1 cellular context compared by ENCODE assay signal in genomic region chr20:62065669-62066338, GRCh38.
A peak's percentile ranks its signal among the peaks of the same experiment; 100 is the strongest.
TF ChIP-seq lines count a peak whose summit lies in the region.

Gene TAF4, minus strand, starts transcription at chr20:62065881. Its CDS starts 71 bp downstream, at chr20:62065810.

TF ChIP-seq in HepG2, 621 proteins besides CTCF, POLR2A, EP300 and RAD21 (continued from another document and continues in another):
- TF ChIP-seq JUN (CRISPR knock-in tag; IDR thresholded peaks at IDR 0.05) = no peak
- no peak for TF ChIP-seq ZNF703 (CRISPR knock-in tag; IDR thresholded peaks at IDR 0.05; ENCODE audit: borderline replicate concordance)
- TF ChIP-seq ZNF142 (CRISPR knock-in tag; IDR thresholded peaks at IDR 0.05) = peak; percentile 70
- no peak for TF ChIP-seq ZNF737 (CRISPR knock-in tag; IDR thresholded peaks at IDR 0.05; ENCODE audit: borderline replicate concordance)
- no peak for TF ChIP-seq MYPOP (CRISPR knock-in tag; IDR thresholded peaks at IDR 0.05)
- peak; percentile 45 for TF ChIP-seq SPEN (CRISPR knock-in tag; IDR thresholded peaks at IDR 0.05; ENCODE audit: low read depth)
- peak; percentile 25; the same call in 1 of the 2 replicates for TF ChIP-seq ZNF678 (CRISPR knock-in tag; IDR thresholded peaks at IDR 0.05)
- TF ChIP-seq FOXO1 (CRISPR knock-in tag; IDR thresholded peaks at IDR 0.05) = no peak
- peak; percentile 52 for TF ChIP-seq TGIF2 (CRISPR knock-in tag; IDR thresholded peaks at IDR 0.05)
- no peak for TF ChIP-seq ZNF550 (CRISPR knock-in tag; IDR thresholded peaks at IDR 0.05; ENCODE audit: borderline replicate concordance)
- TF ChIP-seq YEATS4 (CRISPR knock-in tag; IDR thresholded peaks at IDR 0.05; ENCODE audit: borderline replicate concordance) = peak; percentile 64; the same call in 1 of the 2 replicates
- peak; percentile 63 for TF ChIP-seq MYC (CRISPR knock-in tag; IDR thresholded peaks at IDR 0.05; ENCODE audit: borderline replicate concordance)
- peak; percentile 58 for TF ChIP-seq TFDP2 (CRISPR knock-in tag; IDR thresholded peaks at IDR 0.05)
- TF ChIP-seq GATAD1 (CRISPR knock-in tag; IDR thresholded peaks at IDR 0.05) = peak; percentile 49; the same call in 1 of the 2 replicates
- peak; percentile 66 for TF ChIP-seq NFYB (CRISPR knock-in tag; IDR thresholded peaks at IDR 0.05)
- peak; percentile 6; the same call in 1 of the 2 replicates for TF ChIP-seq SIX4 (CRISPR knock-in tag; IDR thresholded peaks at IDR 0.05)
- TF ChIP-seq KMT2B (CRISPR knock-in tag; IDR thresholded peaks at IDR 0.05) = peak; percentile 46; the same call in 1 of the 2 replicates
- no peak for TF ChIP-seq ZXDC (CRISPR knock-in tag; IDR thresholded peaks at IDR 0.05)
- TF ChIP-seq ZNF160 (CRISPR knock-in tag; IDR thresholded peaks at IDR 0.05) = peak; percentile 62; the same call in 1 of the 2 replicates
- TF ChIP-seq ZSCAN5A (CRISPR knock-in tag; IDR thresholded peaks at IDR 0.05; ENCODE audit: borderline replicate concordance) = no peak
- no peak for TF ChIP-seq ZNF709 (CRISPR knock-in tag; IDR thresholded peaks at IDR 0.05)
- no peak; the same call in 1 of the 2 replicates for TF ChIP-seq E2F5 (CRISPR knock-in tag; conservative IDR thresholded peaks at IDR 0.05)
- TF ChIP-seq REPIN1 (CRISPR knock-in tag; IDR thresholded peaks at IDR 0.05; ENCODE audit: borderline replicate concordance, low read depth) = 0 out of 2 replicates have a peak, but pooled peaks have one; percentile 39
- peak; percentile 87 for TF ChIP-seq DRAP1 (CRISPR knock-in tag; IDR thresholded peaks at IDR 0.05)
- TF ChIP-seq POLR2AphosphoS5 (IDR thresholded peaks at IDR 0.05; ENCODE audit: low read depth, low read length) = peak; percentile 74
- no peak for TF ChIP-seq MLXIP (CRISPR knock-in tag; IDR thresholded peaks at IDR 0.05; ENCODE audit: borderline replicate concordance)
- TF ChIP-seq HNF1A (IDR thresholded peaks at IDR 0.05; ENCODE audit: low read depth) = no peak
- TF ChIP-seq HNF1A (CRISPR knock-in tag; IDR thresholded peaks at IDR 0.05; ENCODE audit: borderline replicate concordance) = no peak; the same call in 1 of the 2 replicates
- peak; percentile 44; the same call in 1 of the 2 replicates for TF ChIP-seq HOXA9 (CRISPR knock-in tag; IDR thresholded peaks at IDR 0.05; ENCODE audit: borderline replicate concordance)
